ENCODE assay signal across 1 cellular context in genomic region chr1:113978863-113979702, GRCh38.
TF ChIP-seq lines count a peak whose summit lies in the region.

Gene OLFML3 (plus strand): TSS chr1:113979474. CDS start chr1:113979517, 43 bp downstream.

TF ChIP-seq in GM12878, 131 proteins besides CTCF, POLR2A, EP300 and RAD21 (continued from another document):
- TF ChIP-seq MYB (IDR thresholded peaks at IDR 0.05; ENCODE audit: borderline replicate concordance, low read depth, low read length) = no peak
- no peak for TF ChIP-seq YBX1 (IDR thresholded peaks at IDR 0.05)
- no peak for TF ChIP-seq STAT3 (IDR thresholded peaks at IDR 0.05; ENCODE audit: low read depth, low read length)
- TF ChIP-seq NBN (IDR thresholded peaks at IDR 0.05) = no peak
- TF ChIP-seq ETV6 (conservative IDR thresholded peaks at IDR 0.05 in 1 of 2, IDR thresholded peaks at IDR 0.05 in 1 of 2; ENCODE audit: borderline replicate concordance in 1 of 2, low read depth in 1 of 2) = peak in 1 of 2 experiments; percentile 59; a peak in 1 of 4 replicates
- no peak for TF ChIP-seq ZSCAN29 (IDR thresholded peaks at IDR 0.05)
- TF ChIP-seq ATF7 (IDR thresholded peaks at IDR 0.05; ENCODE audit: low read depth) = no peak
- TF ChIP-seq SREBF2 (IDR thresholded peaks at IDR 0.05; ENCODE audit: low read length) = no peak
- peak; percentile 84 for TF ChIP-seq SMC3 (IDR thresholded peaks at IDR 0.05; ENCODE audit: borderline replicate concordance, low read length)
- no peak for TF ChIP-seq RAD51 (IDR thresholded peaks at IDR 0.05)
- no peak for TF ChIP-seq PML (IDR thresholded peaks at IDR 0.05; ENCODE audit: low read length)
TF ChIP-seq in GM12878: peak in this region for 8.
